In the genomic region with DNA sequence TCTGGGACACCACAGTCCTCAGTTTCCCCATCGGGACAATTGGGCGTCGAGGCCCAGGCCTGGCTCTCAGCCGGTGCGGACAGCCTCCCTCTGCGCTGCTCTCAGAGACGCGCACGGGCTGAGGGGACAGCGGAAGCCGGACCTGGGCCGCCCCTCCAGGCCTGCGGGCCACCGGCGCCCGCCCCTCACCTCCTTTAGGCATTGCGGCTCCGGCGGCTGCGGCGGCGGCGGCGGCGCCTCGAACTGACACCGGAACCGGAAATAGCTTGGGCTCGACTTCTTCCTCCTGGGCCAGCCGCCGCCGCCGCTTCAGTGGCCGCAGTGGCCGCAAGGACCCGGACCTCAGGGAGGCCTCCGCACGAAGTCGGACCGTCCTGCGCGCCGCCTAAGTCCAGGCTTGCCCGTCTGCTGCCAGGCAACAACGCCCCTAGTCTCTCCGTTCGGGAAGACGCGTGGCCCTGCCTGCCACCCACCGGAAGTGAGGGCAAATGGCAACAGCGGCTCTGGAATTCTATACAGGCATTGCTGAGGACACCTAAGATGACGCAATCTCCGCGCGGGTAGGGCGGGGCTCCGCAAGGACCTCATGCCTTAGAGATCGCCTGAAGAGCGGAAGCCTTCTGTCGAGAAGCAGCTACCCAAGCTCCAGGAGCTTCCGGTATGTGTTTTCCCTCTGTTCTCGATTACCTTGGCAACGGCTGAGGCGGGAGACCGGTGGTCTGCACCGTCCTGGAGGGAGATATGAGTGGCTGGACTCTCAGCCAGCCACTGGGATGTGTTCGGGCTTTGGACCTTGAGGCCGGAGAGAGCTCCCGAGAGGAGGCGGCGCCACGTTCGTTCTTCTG, we compare ENCODE assay signal across 8 cellular contexts. TPM values are rescaled to one million over a fixed set of nuclear protein-coding genes. Genes with fewer than 3 reads are reported as not detected.
DNase-seq lines count a peak whose midpoint lies in the region; ATAC-seq and TF ChIP-seq lines count a peak whose summit lies in the region.

A gene (plus strand): TSS at position 623 of the 845 bp plus-strand sequence. CDS start 2,124 bp downstream, outside the sequence.
A gene with protein sequence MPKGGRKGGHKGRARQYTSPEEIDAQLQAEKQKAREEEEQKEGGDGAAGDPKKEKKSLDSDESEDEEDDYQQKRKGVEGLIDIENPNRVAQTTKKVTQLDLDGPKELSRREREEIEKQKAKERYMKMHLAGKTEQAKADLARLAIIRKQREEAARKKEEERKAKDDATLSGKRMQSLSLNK (minus strand): TSS at position 251 of the 845 bp plus-strand sequence. CDS start 49 bp downstream, at position 202.

- ATAC-seq in GM19328 (IDR thresholded peaks at IDR 0.05; ENCODE audit: unreplicated experiment) (peak; percentile 67), HG03520 (IDR thresholded peaks at IDR 0.05; ENCODE audit: unreplicated experiment) (peak; percentile 75), left lung (peak; percentile 96)

- no peaks in the 10 kb centered on the region for H3K9me3 ChIP-seq in BLaER1
- H3K9me3 ChIP-seq in left lung: no peaks in the 10 kb centered on the region

- H3K4me1 ChIP-seq in BLaER1 (peaks cover 36% of the 10 kb centered on the region), left lung (peaks cover 14 to 49% of the 10 kb centered on the region in 2 donors)

- H4K20me1 ChIP-seq in BLaER1: peaks cover 70% of the 10 kb centered on the region

- H3K27ac ChIP-seq in BLaER1 (peak within 1 kb of the TSS; percentile 98), left lung (peak within 1 kb of the TSS; percentile 93 to 98)

- H3K4me3 ChIP-seq in BLaER1 (peak within 1 kb of the TSS; percentile 93), left lung (peak within 1 kb of the TSS; percentile 88 to 100)

- intact Hi-C loops in left lung (cut with DNase I): no loop called here

- no peaks in the 10 kb centered on the region for H3K27me3 ChIP-seq in BLaER1
- H3K27me3 ChIP-seq in left lung: no peaks in the 10 kb centered on the region

- DNase-seq in NCI-H69 (lab: John Stamatoyannopoulos, UW) (peak; percentile 97), dedifferentiated amniotic fluid mesenchymal stem cell (ENCODE audit: extremely low spot score) (peak; percentile 90), left lung (peak; percentile 94 to 97)
- DNase-seq in activated CD4-positive, alpha-beta T cell treated with anti-CD3 and anti-CD28 coated beads, Interleukin-2, amount 50 U/mL, for 1 hour: peak; percentile 92
- DNase-seq in stimulated activated CD4-positive, alpha-beta T cell treated with anti-CD3 and anti-CD28 coated beads, Interleukin-2, amount 100 ng/mL, for 48 hours: peak; percentile 93

- TF ChIP-seq CTCF in left lung (IDR thresholded peaks at IDR 0.05): no peak

- H3K36me3 ChIP-seq in BLaER1 (peaks cover 62% of the 10 kb centered on the region), left lung (peaks cover 0 to 49% of the 10 kb centered on the region in 2 donors)

- peak within 1 kb of the TSS; percentile 97 for H3K9ac ChIP-seq in BLaER1

- H3K4me2 ChIP-seq in BLaER1: peak within 1 kb of the TSS; percentile 91

RNA-seq across cellular contexts. Expression of the first gene that starts in this region (rescaled TPM):
- 10 to 100 TPM; 79.0 to 82.0 TPM for total RNA-seq in left lung

RNA-seq across cellular contexts. Expression of the second gene that starts in this region (rescaled TPM):
- 10 to 100 TPM; 68.5 to 87.8 TPM for total RNA-seq in left lung

Comparison
In these comparisons a context has a peak if more than half of its experiments do, and no peak if none do; other contexts are left out.
1. Peak in every context shown above with its lines: DNase-seq, ATAC-seq, H3K4me3 ChIP-seq and H3K27ac ChIP-seq.